ENCODE assay signal across 1 cellular context in genomic region chr22:31248138-31248745, GRCh38.
TF ChIP-seq lines count a peak whose summit lies in the region.

No MANE protein-coding gene starts in this region.

TF ChIP-seq in K562, 482 proteins besides CTCF, POLR2A, EP300 and RAD21 (continued from another document):
- TF ChIP-seq SPI1 (IDR thresholded peaks at IDR 0.05; ENCODE audit: borderline replicate concordance, low read depth, low read length) = 0 out of 2 replicates have a peak, but pooled peaks have one; percentile 45
- TF ChIP-seq PKNOX1 (IDR thresholded peaks at IDR 0.05) = 0 out of 2 replicates have a peak, but pooled peaks have one; percentile 18
- TF ChIP-seq HNRNPLL (IDR thresholded peaks at IDR 0.05; ENCODE audit: low read depth, low read length, poor library complexity, severe bottlenecking) = peak; percentile 68
- TF ChIP-seq MEIS2 (IDR thresholded peaks at IDR 0.05; ENCODE audit: partially characterized antibody) = peak; percentile 4
- TF ChIP-seq, protein P1, sequence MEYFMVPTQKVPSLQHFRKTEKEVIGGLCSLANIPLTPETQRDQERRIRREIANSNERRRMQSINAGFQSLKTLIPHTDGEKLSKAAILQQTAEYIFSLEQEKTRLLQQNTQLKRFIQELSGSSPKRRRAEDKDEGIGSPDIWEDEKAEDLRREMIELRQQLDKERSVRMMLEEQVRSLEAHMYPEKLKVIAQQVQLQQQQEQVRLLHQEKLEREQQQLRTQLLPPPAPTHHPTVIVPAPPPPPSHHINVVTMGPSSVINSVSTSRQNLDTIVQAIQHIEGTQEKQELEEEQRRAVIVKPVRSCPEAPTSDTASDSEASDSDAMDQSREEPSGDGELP (CRISPR knock-in tag; IDR thresholded peaks at IDR 0.05; ENCODE audit: borderline replicate concordance) = peak; percentile 82
